ENCODE assay signal across 10 cellular contexts in the genomic region with DNA sequence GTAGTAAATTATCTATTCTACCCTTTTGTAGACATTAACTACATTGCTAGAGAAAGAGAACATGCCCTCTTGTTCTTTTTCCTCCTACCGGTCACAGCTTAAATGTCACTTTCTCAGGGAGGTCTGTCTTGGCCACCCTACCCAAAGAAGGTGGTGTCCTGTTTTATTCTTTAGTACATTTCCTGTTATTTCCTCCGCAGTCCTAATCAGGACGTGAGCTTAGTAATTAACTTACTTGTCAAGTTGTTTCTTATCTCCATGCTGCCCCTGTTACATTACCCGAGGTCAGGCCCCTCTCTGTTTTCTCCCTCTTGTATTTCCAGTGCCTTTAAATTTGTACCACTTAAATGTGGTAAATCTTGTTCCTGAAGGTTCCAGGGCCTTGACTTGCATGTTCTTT.
DNase-seq lines count a peak whose midpoint lies in the region; ATAC-seq and TF ChIP-seq lines count a peak whose summit lies in the region.
"Had no signal": no experiment of that assay in that cellular context is flagged by ENCODE, and none has a peak within 500 bp of the region (broad histone marks: within the 10 kb centered on the region; RNA-seq: fewer than 3 reads in every experiment).

No MANE protein-coding gene starts in this region.

- CTCF ChIA-PET in mammary epithelial cell (lab: Charles Lee; ENCODE audit: low non-redundant PET), result no interaction called here

- TF ChIP-seq CTCF in GM12864 (IDR thresholded peaks at IDR 0.05; ENCODE audit: low read depth, low read length, missing control alignments) (peak; percentile 29), esophagus squamous epithelium (IDR thresholded peaks at IDR 0.05) (no peak), mammary epithelial cell (conservative IDR thresholded peaks at IDR 0.05 in 1 of 2, IDR thresholded peaks at IDR 0.05 in 1 of 2; ENCODE audit: extremely low read depth in 1 of 2, insufficient read depth in 1 of 2, low read depth in 1 of 2, low read length in 2 of 2) (no peak), colonic mucosa (IDR thresholded peaks at IDR 0.05) (no peak)

- H3K4me1 ChIP-seq in esophagus squamous epithelium, result peaks cover 10 to 26% (median 19%) of the 10 kb centered on the region in 3 donors
- peaks cover 7% of the 10 kb centered on the region for H3K4me1 ChIP-seq in mammary epithelial cell (ENCODE audit: insufficient read depth, low read length)
- H3K4me1 ChIP-seq in colonic mucosa, result no peaks in the 10 kb centered on the region

- in situ Hi-C loops in mammary epithelial cell (cut with MboI; ENCODE audit: low sequenced_read_pairs in 2 of 2), result no loop called here

- no peak overlapping the region for H3K4me2 ChIP-seq in mammary epithelial cell (ENCODE audit: insufficient read depth, low read depth, low read length)

- H3K27me3 ChIP-seq in esophagus squamous epithelium (peaks cover 0 to 13% (median 0%) of the 10 kb centered on the region in 4 donors), mammary epithelial cell (ENCODE audit: insufficient read depth, low read length) (no peaks in the 10 kb centered on the region), colonic mucosa (no peaks in the 10 kb centered on the region)
- H3K27me3 ChIP-seq: adrenal gland had no signal

- H4K20me1 ChIP-seq in mammary epithelial cell (ENCODE audit: insufficient read depth, low read length), result no peaks in the 10 kb centered on the region

- H3K9me3 ChIP-seq in esophagus squamous epithelium, result no peaks in the 10 kb centered on the region
- no peaks in the 10 kb centered on the region for H3K9me3 ChIP-seq in mammary epithelial cell (replicated peaks; ENCODE audit: insufficient read depth, low read length)
- no peaks in the 10 kb centered on the region for H3K9me3 ChIP-seq in colonic mucosa
- H3K9me3 ChIP-seq: adrenal gland had no signal

- no peak for DNase-seq in GM12864 (ENCODE audit: low read depth)
- no peak for DNase-seq in esophagus squamous epithelium (lab: John Stamatoyannopoulos, UW)
- no peak for DNase-seq in mammary epithelial cell
- no peak for DNase-seq in activated effector memory CD4-positive, alpha-beta T cell treated with anti-CD3 and anti-CD28 coated beads, Interleukin-2, amount 50 U/mL, for 16 hours
- DNase-seq in colonic mucosa, result no peak
- DNase-seq: adrenal gland, DND-41 had no signal

- H3K36me3 ChIP-seq in esophagus squamous epithelium, result no peaks in the 10 kb centered on the region
- H3K36me3 ChIP-seq in mammary epithelial cell (ENCODE audit: insufficient read depth, low read length), result no peaks in the 10 kb centered on the region
- H3K36me3 ChIP-seq in colonic mucosa, result no peaks in the 10 kb centered on the region
- H3K36me3 ChIP-seq: adrenal gland had no signal

- peak; percentile 55 for ATAC-seq in GM19452 (IDR thresholded peaks at IDR 0.05; ENCODE audit: unreplicated experiment)
- peak; percentile 29 for ATAC-seq in HG03196 (IDR thresholded peaks at IDR 0.05; ENCODE audit: unreplicated experiment)
- ATAC-seq in esophagus mucosa, result no peak

- TF ChIP-seq POLR2A in esophagus squamous epithelium (IDR thresholded peaks at IDR 0.05), result no peak

- intact Hi-C loops in esophagus squamous epithelium (cut with DNase I), result no loop called here
- intact Hi-C loops in mammary epithelial cell (cut with micrococcal nuclease), result no loop called here
- intact Hi-C loops in colonic mucosa (cut with DNase I), result no loop called here

- dilution Hi-C loops in mammary epithelial cell (cut with HindIII; ENCODE audit: low sequenced_read_pairs), result no loop called here

- H3K4me3 ChIP-seq in GM12864 (ENCODE audit: low read depth, low read length) (no peak overlapping the region), esophagus squamous epithelium (no peak overlapping the region), mammary epithelial cell (replicated peaks in 1 of 3; ENCODE audit: insufficient read depth in 1 of 3, low read depth in 2 of 3, low read length in 3 of 3) (no peak overlapping the region), colonic mucosa (no peak overlapping the region)
- H3K4me3 ChIP-seq: adrenal gland had no signal

- H3K27ac ChIP-seq in esophagus squamous epithelium (peak overlapping the region in 3 of 4 donors; percentile 23 to 52 (median 45)), mammary epithelial cell (ENCODE audit: insufficient read depth, low read depth, low read length) (no peak overlapping the region), colonic mucosa (no peak overlapping the region)

- BruUV-seq in mammary epithelial cell (replicated peaks; lab: Mats Ljungman, UMichigan), result no TSS peak

- 56 to 71% methylated on average over 4 of the region's 4 CpGs for WGBS in esophagus squamous epithelium, 2 donors
- 80% methylated on average over 4 of the region's 4 CpGs for WGBS in mammary epithelial cell (ENCODE audit: low coverage, missing lambda C conversion rate)

- no peaks in the 10 kb centered on the region for H3K79me2 ChIP-seq in mammary epithelial cell (ENCODE audit: insufficient read depth, low read length)

- no peak overlapping the region for H2AFZ ChIP-seq in mammary epithelial cell (ENCODE audit: low read depth, low read length)

- H3K9ac ChIP-seq in mammary epithelial cell (ENCODE audit: insufficient read depth, low read length), result no peak overlapping the region
- H3K9ac ChIP-seq in colonic mucosa (ENCODE audit: low read depth in 2 of 2, low read length in 2 of 2), result no peak overlapping the region

Comparison
In these comparisons a context has a peak if more than half of its experiments do, and no peak if none do; other contexts are left out.
1. H3K27ac ChIP-seq: peak in esophagus squamous epithelium (3 of 4); none in mammary epithelial cell (single experiment) and colonic mucosa (single experiment).